14 cellular contexts compared by ENCODE assay signal in the genomic region with DNA sequence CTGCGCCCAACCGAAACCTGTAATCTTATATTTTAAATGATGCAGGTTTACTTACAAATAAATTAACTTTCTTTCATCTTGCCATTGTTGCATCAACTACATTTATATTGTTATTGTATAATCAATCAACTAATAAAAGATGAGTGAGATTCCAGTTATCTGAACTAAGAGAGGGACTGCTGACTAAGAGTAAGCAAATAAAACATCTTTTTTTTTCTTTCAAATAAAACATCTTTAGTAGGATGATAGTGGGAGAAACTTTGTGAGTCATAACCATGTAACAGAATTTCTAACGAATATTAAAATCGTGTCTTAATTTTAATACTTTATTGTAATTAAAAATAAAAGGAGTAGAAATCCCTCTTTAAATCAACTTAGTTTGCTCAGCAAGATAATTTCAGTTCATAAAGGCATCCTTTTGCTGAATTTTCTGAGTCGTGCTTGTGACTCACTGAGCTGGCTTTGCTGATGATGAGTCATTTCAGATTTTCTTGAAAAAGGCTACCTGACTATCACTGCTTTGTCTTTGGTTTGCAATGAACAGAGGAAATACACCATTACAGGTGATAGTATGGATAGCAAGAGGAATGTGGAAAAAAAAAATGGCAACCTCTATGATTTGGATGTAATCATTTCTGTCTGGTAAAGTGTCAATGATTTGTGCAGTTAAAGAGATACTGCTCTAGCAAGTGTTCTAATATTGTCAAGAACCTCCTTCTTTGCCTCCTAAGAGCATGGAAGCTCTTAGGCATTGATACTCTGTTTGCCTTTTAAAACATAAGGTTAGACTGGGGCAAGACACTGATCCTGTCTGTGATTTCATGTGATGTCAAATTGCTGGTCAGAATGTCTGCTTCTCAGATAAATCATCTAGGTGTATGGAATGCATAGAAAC.
DNase-seq lines count a peak whose midpoint lies in the region; ATAC-seq, FAIRE-seq and TF ChIP-seq lines count a peak whose summit lies in the region.
"Had no signal": no experiment of that assay in that cellular context is flagged by ENCODE, and none has a peak within 500 bp of the region (broad histone marks: within the 10 kb centered on the region; RNA-seq: fewer than 3 reads in every experiment).

No MANE protein-coding gene starts in this region.

- no peak overlapping the region for H3K4me3 Mint-ChIP-seq in mesothelial cell of epicardium

- H3K27me3 Mint-ChIP-seq in mesothelial cell of epicardium (ENCODE audit: low read depth), result no peaks in the 10 kb centered on the region

- FAIRE-seq in GM12892 (lab: Jason Lieb, UNC), result no peak

- TF ChIP-seq POLR2A in GM12892 (IDR thresholded peaks at IDR 0.05; ENCODE audit: low read depth, low read length), result no peak

- TF ChIP-seq CTCF in cardiac fibroblast (IDR thresholded peaks at IDR 0.05; ENCODE audit: low read depth, low read length), result no peak
- TF ChIP-seq CTCF in mesothelial cell of epicardium (IDR thresholded peaks at IDR 0.05; ENCODE audit: unreplicated experiment), result no peak

- DNase-seq in EL (peak; percentile 12), NCI-H226 (peak; percentile 55), cardiac fibroblast (ENCODE audit: low read depth in 2 of 2) (peak; percentile 41 to 54), mesothelial cell of epicardium (ENCODE audit: low spot score in 2 of 2, unreplicated experiment in 2 of 2) (no peak), NCI-H2171 (lab: John Stamatoyannopoulos, UW) (no peak), GM12892 (ENCODE audit: insufficient read length) (no peak)
- DNase-seq: activated CD4-positive, alpha-beta T cell treated with anti-CD3 and anti-CD28 coated beads, Interleukin-2, amount 50 U/mL, for 48 hours; NCI-H1105 treated with DMSO at 0.1 percent for 48 hours; NCI-H446 treated with DMSO at 0.1 percent for 48 hours; T-helper 9 cell had no signal

- no peak overlapping the region for H3K4me3 ChIP-seq in cardiac fibroblast (replicated peaks in 1 of 2; ENCODE audit: low read depth in 2 of 2, low read length in 2 of 2)
- H3K4me3 ChIP-seq: suprapubic skin had no signal

- H3K36me3 Mint-ChIP-seq in mesothelial cell of epicardium, result peaks cover 2% of the 10 kb centered on the region

- H3K27ac Mint-ChIP-seq in mesothelial cell of epicardium, result peak overlapping the region; percentile 39

- peaks cover 20% of the 10 kb centered on the region for H3K4me1 Mint-ChIP-seq in mesothelial cell of epicardium

- no peaks in the 10 kb centered on the region for H3K9me3 Mint-ChIP-seq in mesothelial cell of epicardium

- ATAC-seq in HG03378 (IDR thresholded peaks at IDR 0.05; ENCODE audit: unreplicated experiment), result no peak
- ATAC-seq in HG03097 (IDR thresholded peaks at IDR 0.05; ENCODE audit: low FRiP score, unreplicated experiment), result no peak
- ATAC-seq: Panc1 had no signal

Comparison
In these comparisons a context has a peak if more than half of its experiments do, and no peak if none do; other contexts are left out.
1. DNase-seq: peak in EL (single experiment), NCI-H226 (single experiment) and cardiac fibroblast (2 of 2); none in mesothelial cell of epicardium (0 of 2), NCI-H2171 (single experiment) and GM12892 (single experiment).